ENCODE assay signal across 18 cellular contexts in the genomic region with DNA sequence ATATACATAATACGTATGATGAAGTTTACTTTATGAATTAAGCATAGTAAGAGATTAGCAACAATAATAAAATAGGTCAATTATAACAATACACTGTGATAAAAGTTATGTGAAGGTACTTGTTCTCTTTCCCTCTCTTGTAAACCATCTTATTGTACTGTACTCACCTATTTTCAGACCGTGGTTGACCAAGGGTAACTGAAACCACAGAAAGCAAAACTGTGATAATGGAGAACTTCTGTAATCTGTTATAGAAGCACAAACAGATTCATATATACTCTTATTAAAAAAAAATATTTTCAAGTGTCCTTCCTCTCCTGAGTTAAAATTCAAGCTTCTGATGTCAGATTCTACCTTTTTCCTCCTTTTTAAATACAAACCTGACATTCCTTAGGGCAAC.
"Had no signal": no experiment of that assay in that cellular context is flagged by ENCODE, and none has a peak within 500 bp of the region (broad histone marks: within the 10 kb centered on the region; RNA-seq: fewer than 3 reads in every experiment).

No MANE protein-coding gene starts in this region.

- DNase-seq: activated CD4-positive, alpha-beta T cell treated with anti-CD3 and anti-CD28 coated beads for 4 hours; activated CD4-positive, alpha-beta T cell treated with anti-CD3 and anti-CD28 coated beads, Interleukin-2, amount 50 U/mL, for 4 hours; activated gamma-delta T cell; activated naive CD4-positive, alpha-beta T cell treated with anti-CD3 and anti-CD28 coated beads for 36 hours; activated T-cell treated with anti-CD3 and anti-CD28 coated beads, Interleukin-2, amount 50 U/mL, for 4 hours; amygdala; cortex of kidney; NCI-H1092 treated with DMSO at 0.1 percent for 48 hours; NCI-H1417 treated with DMSO at 0.1 percent for 48 hours; NCI-H1694 treated with DMSO at 0.1 percent for 48 hours; NCI-H2029 treated with DMSO at 0.1 percent for 48 hours; NCI-H345; NCI-H510A; NCI-H526 treated with DMSO at 0.1 percent for 48 hours; NK-92 treated with Interleukin-12 subunit alpha and Interleukin-12 subunit beta, amount 100 ng/mL, for 24 hours; PC-3; SHP77 treated with DMSO at 0.1 percent for 48 hours had no signal

- ATAC-seq: activated CD4-positive, CD25-positive, alpha-beta regulatory T cell treated with anti-CD3 and anti-CD28 coated beads, Interleukin-2, amount 50 U/mL, for 24 hours; activated T-cell treated with anti-CD3 and anti-CD28 coated beads, Interleukin-2, amount 50 U/mL, for 4 hours; PC-3 had no signal
